Comparison of ENCODE assay signal across 1 cellular context in the genomic region with DNA sequence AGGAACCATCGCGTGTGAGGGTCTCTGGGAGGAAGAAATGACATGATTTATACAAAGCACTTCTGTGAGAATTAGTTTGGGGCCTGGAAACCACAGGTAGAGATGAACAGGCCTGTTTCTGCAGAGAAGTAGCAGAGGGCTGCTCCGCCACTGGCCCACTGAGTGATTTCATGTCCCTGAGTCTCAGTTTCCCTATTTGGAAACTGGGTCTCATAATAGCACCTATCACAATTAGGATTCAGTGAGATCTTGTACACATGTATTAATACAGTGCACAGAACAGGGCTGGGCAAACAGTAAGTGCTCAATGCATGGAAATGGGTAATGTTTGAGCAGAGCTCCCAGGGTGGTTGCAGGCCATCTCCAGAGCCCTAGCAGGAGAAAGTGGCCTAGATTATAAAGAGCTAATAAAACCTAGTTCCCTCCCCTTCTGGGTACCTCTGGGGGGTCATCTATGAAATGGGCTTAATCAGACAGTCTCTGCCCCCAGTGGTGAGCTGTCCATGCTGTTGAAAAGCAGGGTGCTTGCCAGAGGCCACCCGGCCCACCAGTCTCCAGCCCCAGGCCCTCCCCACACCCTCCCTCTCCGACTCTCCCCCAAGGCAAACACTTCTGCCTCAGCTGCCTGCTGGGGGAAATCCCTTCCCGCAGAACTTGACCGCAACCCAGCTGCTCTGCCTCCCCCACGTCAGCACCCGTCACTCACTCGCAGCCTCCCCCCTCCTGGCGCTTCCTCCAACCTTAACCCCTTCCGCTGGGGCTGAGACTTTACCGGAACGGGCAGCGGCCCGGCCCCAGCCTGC.
TF ChIP-seq lines count a peak whose summit lies in the region.

No MANE protein-coding gene starts in this region.

TF ChIP-seq in HEK293, 187 proteins besides CTCF, POLR2A, EP300 and RAD21 (continued from another document):
- TF ChIP-seq PRDM2 (tag by site-specific recombination; IDR thresholded peaks at IDR 0.05; ENCODE audit: borderline replicate concordance): no peak
- no peak for TF ChIP-seq ZNF366 (tag by site-specific recombination; conservative IDR thresholded peaks at IDR 0.05)
- no peak for TF ChIP-seq ZNF121 (tag by site-specific recombination; IDR thresholded peaks at IDR 0.05)
- no peak for TF ChIP-seq ZNF670 (tag by site-specific recombination; IDR thresholded peaks at IDR 0.05; ENCODE audit: low read depth)
- peak; percentile 63 for TF ChIP-seq OSR2 (tag by site-specific recombination; IDR thresholded peaks at IDR 0.05)
- TF ChIP-seq ZSCAN4 (tag by site-specific recombination; IDR thresholded peaks at IDR 0.05): 0 out of 2 replicates have a peak, but pooled peaks have one; percentile 30
- no peak for TF ChIP-seq ZNF654 (tag by site-specific recombination; IDR thresholded peaks at IDR 0.05; ENCODE audit: low read depth)
- TF ChIP-seq, protein P1, sequence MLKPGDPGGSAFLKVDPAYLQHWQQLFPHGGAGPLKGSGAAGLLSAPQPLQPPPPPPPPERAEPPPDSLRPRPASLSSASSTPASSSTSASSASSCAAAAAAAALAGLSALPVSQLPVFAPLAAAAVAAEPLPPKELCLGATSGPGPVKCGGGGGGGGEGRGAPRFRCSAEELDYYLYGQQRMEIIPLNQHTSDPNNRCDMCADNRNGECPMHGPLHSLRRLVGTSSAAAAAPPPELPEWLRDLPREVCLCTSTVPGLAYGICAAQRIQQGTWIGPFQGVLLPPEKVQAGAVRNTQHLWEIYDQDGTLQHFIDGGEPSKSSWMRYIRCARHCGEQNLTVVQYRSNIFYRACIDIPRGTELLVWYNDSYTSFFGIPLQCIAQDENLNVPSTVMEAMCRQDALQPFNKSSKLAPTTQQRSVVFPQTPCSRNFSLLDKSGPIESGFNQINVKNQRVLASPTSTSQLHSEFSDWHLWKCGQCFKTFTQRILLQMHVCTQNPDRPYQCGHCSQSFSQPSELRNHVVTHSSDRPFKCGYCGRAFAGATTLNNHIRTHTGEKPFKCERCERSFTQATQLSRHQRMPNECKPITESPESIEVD (tag by site-specific recombination; IDR thresholded peaks at IDR 0.05): no peak
- TF ChIP-seq, protein P2, sequence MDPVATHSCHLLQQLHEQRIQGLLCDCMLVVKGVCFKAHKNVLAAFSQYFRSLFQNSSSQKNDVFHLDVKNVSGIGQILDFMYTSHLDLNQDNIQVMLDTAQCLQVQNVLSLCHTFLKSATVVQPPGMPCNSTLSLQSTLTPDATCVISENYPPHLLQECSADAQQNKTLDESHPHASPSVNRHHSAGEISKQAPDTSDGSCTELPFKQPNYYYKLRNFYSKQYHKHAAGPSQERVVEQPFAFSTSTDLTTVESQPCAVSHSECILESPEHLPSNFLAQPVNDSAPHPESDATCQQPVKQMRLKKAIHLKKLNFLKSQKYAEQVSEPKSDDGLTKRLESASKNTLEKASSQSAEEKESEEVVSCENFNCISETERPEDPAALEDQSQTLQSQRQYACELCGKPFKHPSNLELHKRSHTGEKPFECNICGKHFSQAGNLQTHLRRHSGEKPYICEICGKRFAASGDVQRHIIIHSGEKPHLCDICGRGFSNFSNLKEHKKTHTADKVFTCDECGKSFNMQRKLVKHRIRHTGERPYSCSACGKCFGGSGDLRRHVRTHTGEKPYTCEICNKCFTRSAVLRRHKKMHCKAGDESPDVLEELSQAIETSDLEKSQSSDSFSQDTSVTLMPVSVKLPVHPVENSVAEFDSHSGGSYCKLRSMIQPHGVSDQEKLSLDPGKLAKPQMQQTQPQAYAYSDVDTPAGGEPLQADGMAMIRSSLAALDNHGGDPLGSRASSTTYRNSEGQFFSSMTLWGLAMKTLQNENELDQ (tag by site-specific recombination; IDR thresholded peaks at IDR 0.05; ENCODE audit: low read depth): no peak
- TF ChIP-seq ZNF76 (tag by site-specific recombination; IDR thresholded peaks at IDR 0.05; ENCODE audit: borderline replicate concordance, low read depth): peak; percentile 75
TF ChIP-seq in HEK293: peak in this region for 69.
